ENCODE assay signal across 8 cellular contexts in genomic region chr4:59314637-59315036, GRCh38.
"Had no signal": no experiment of that assay in that cellular context is flagged by ENCODE, and none has a peak within 500 bp of the region (broad histone marks: within the 10 kb centered on the region; RNA-seq: fewer than 3 reads in every experiment).

No MANE protein-coding gene starts in this region.

- FAIRE-seq: H1, H54, HTR-8/SVneo had no signal

- H3K4me3 ChIP-seq: GM23338 had no signal

- H2AFZ ChIP-seq: GM23338 had no signal

- H3K4me3 Mint-ChIP-seq: GM23338, H9 had no signal

- H3K27ac ChIP-seq: KMS-11 had no signal

- H3K9me3 Mint-ChIP-seq: GM23338, H9 had no signal

- H3K27ac Mint-ChIP-seq: GM23338, H9 had no signal

- H3K9ac ChIP-seq: KMS-11 had no signal

- DNase-seq: H9, HCEC 1CT, KBM-7 had no signal

- H3K4me2 ChIP-seq: GM23338, KMS-11 had no signal

- ATAC-seq: GM23338 had no signal
